In genomic region chr17:41524261-41524660, GRCh38 we compare ENCODE assay signal across 14 cellular contexts. TPM values are rescaled to one million over a fixed set of nuclear protein-coding genes. Genes with fewer than 3 reads are reported as not detected.
DNase-seq lines count a peak whose midpoint lies in the region; ATAC-seq, FAIRE-seq and TF ChIP-seq lines count a peak whose summit lies in the region.
"Had no signal": no experiment of that assay in that cellular context is flagged by ENCODE, and none has a peak within 500 bp of the region (broad histone marks: within the 10 kb centered on the region; RNA-seq: fewer than 3 reads in every experiment).

No MANE protein-coding gene starts in this region.

- POLR2A ChIA-PET in RWPE1 (lab: Yijun Ruan, JAX; ENCODE audit: low non-redundant PET), result no interaction called here
- POLR2A ChIA-PET in activated CD4-positive, alpha-beta T cell treated with anti-CD3 and anti-CD28 coated beads for 36 hours (lab: Charles Lee), result no interaction called here

- intact Hi-C loops in esophagus squamous epithelium (cut with DNase I), result no loop called here
- intact Hi-C loops in activated CD4-positive, alpha-beta T cell treated with anti-CD3 and anti-CD28 coated beads for 36 hours (cut with DNase I, micrococcal nuclease), result no loop called here
- intact Hi-C loops in aorta (cut with DNase I), result no loop called here

- H3K4me3 Mint-ChIP-seq in activated CD4-positive, alpha-beta T cell treated with anti-CD3 and anti-CD28 coated beads for 36 hours, result no peak overlapping the region
- H3K4me3 Mint-ChIP-seq: H9, IgD-negative memory B cell had no signal

- TF ChIP-seq CTCF in RWPE1 (conservative IDR thresholded peaks at IDR 0.05; ENCODE audit: low read depth) (no peak), esophagus squamous epithelium (IDR thresholded peaks at IDR 0.05) (no peak)

- H3K4me1 Mint-ChIP-seq in activated CD4-positive, alpha-beta T cell treated with anti-CD3 and anti-CD28 coated beads for 36 hours, result peaks cover 5% of the 10 kb centered on the region

- H3K27ac ChIP-seq in RWPE1, result peak overlapping the region; percentile 45
- peak overlapping the region; percentile 68 to 92 (median 84) for H3K27ac ChIP-seq in esophagus squamous epithelium
- peak overlapping the region; percentile 42 to 60 for H3K27ac ChIP-seq in small intestine (ENCODE audit: low read depth in 1 of 2, low read length in 1 of 2)
- no peak overlapping the region for H3K27ac ChIP-seq in aorta (ENCODE audit: low read depth in 1 of 2, low read length in 2 of 2)
- H3K27ac ChIP-seq: BLaER1 had no signal

- peaks cover 0 to 9% (median 7%) of the 10 kb centered on the region in 3 donors for H3K36me3 ChIP-seq in esophagus squamous epithelium
- H3K36me3 ChIP-seq in small intestine (ENCODE audit: control insufficient read depth in 2 of 2, insufficient read depth in 2 of 2, low read length in 2 of 2), result peaks cover 5 to 6% of the 10 kb centered on the region in 2 donors
- H3K36me3 ChIP-seq in aorta (ENCODE audit: control insufficient read depth in 1 of 2, insufficient read depth in 2 of 2, low read length in 1 of 2), result no peaks in the 10 kb centered on the region
- H3K36me3 ChIP-seq: BLaER1 had no signal

- peaks cover 23 to 90% (median 34%) of the 10 kb centered on the region in 3 donors for H3K4me1 ChIP-seq in esophagus squamous epithelium
- H3K4me1 ChIP-seq in small intestine (ENCODE audit: control insufficient read depth in 2 of 2, insufficient read depth in 1 of 2, low read depth in 1 of 2, low read length in 1 of 2), result peaks cover 0 to 3% of the 10 kb centered on the region in 2 donors
- no peaks in the 10 kb centered on the region for H3K4me1 ChIP-seq in aorta (ENCODE audit: control insufficient read depth in 1 of 2, insufficient read depth in 2 of 2, low read length in 2 of 2)
- H3K4me1 ChIP-seq: BLaER1 had no signal

- H3K27ac Mint-ChIP-seq in activated CD4-positive, alpha-beta T cell treated with anti-CD3 and anti-CD28 coated beads for 36 hours, result no peak overlapping the region
- H3K27ac Mint-ChIP-seq: IgD-negative memory B cell had no signal

- peaks cover 0 to 62% (median 10%) of the 10 kb centered on the region in 4 donors for H3K27me3 ChIP-seq in esophagus squamous epithelium
- peaks cover 0 to 11% of the 10 kb centered on the region in 2 donors for H3K27me3 ChIP-seq in small intestine (ENCODE audit: control insufficient read depth in 2 of 2, insufficient read depth in 2 of 2, low read length in 2 of 2)
- peaks cover 0 to 3% of the 10 kb centered on the region in 2 donors for H3K27me3 ChIP-seq in aorta (ENCODE audit: control insufficient read depth in 1 of 2, insufficient read depth in 2 of 2, low read length in 1 of 2)

- ATAC-seq in activated CD4-positive, alpha-beta T cell treated with anti-CD3 and anti-CD28 coated beads for 36 hours, result no peak
- ATAC-seq in aorta (ENCODE audit: low FRiP score), result no peak

- no peak for FAIRE-seq in small intestine (lab: Jason Lieb, UNC)

- no peaks in the 10 kb centered on the region for H3K36me3 Mint-ChIP-seq in activated CD4-positive, alpha-beta T cell treated with anti-CD3 and anti-CD28 coated beads for 36 hours (ENCODE audit: low read depth)
- H3K36me3 Mint-ChIP-seq: IgD-negative memory B cell had no signal

- WGBS in esophagus squamous epithelium, 2 donors, result 70 to 80% methylated on average over 1 to 4 of the region's 11 CpGs
- 67 to 91% (median 83%) methylated on average over 10 to 11 of the region's 11 CpGs for WGBS in small intestine, 3 donors
- WGBS in aorta, 2 donors, result 95% methylated on average over 11 of the region's 11 CpGs

- H3K9me3 ChIP-seq in esophagus squamous epithelium (no peaks in the 10 kb centered on the region), small intestine (ENCODE audit: control insufficient read depth, low read depth) (no peaks in the 10 kb centered on the region), aorta (ENCODE audit: control insufficient read depth, low read length) (no peaks in the 10 kb centered on the region)

- DNase-seq in NCI-H1105 treated with DMSO at 0.1 percent for 48 hours (lab: John Stamatoyannopoulos, UW), result peak; percentile 23
- DNase-seq in NCI-H1105 (lab: John Stamatoyannopoulos, UW), result no peak
- DNase-seq in RWPE1 (ENCODE audit: low spot score), result no peak
- no peak for DNase-seq in esophagus squamous epithelium (lab: John Stamatoyannopoulos, UW)
- peak; percentile 25 for DNase-seq in small intestine
- DNase-seq in activated CD4-positive, alpha-beta T cell treated with anti-CD3 and anti-CD28 coated beads for 36 hours, result no peak
- DNase-seq in aorta, result no peak
- DNase-seq in GM19240 (ENCODE audit: insufficient read length, low spot score), result no peak
- DNase-seq: 8988T; H9; NK-92 treated with Interleukin-12 subunit alpha and Interleukin-12 subunit beta, amount 100 ng/mL, for 24 hours; OCI-M1 had no signal

- peaks cover 24% of the 10 kb centered on the region for H3K27me3 Mint-ChIP-seq in activated CD4-positive, alpha-beta T cell treated with anti-CD3 and anti-CD28 coated beads for 36 hours

- TF ChIP-seq POLR2A in esophagus squamous epithelium (IDR thresholded peaks at IDR 0.05), result no peak

- H3K4me3 ChIP-seq in esophagus squamous epithelium, result peak overlapping the region; percentile 7 to 68 (median 64)
- H3K4me3 ChIP-seq in small intestine (ENCODE audit: low read depth in 1 of 2, low read length in 2 of 2), result peak overlapping the region in 1 of 2 donors; percentile 22
- no peak overlapping the region for H3K4me3 ChIP-seq in aorta (ENCODE audit: low read length in 2 of 2)
- H3K4me3 ChIP-seq: BLaER1 had no signal

- no peaks in the 10 kb centered on the region for H3K9me3 Mint-ChIP-seq in activated CD4-positive, alpha-beta T cell treated with anti-CD3 and anti-CD28 coated beads for 36 hours (ENCODE audit: low read depth)
- H3K9me3 Mint-ChIP-seq: H9, IgD-negative memory B cell had no signal

- CTCF ChIA-PET in RWPE1 (lab: Yijun Ruan, JAX), result interaction anchor here (0.6 kb wide), 1 partner anchor 980 kb away, joined by 3 read pairs; no protein-coding TSS in a partner anchor
- CTCF ChIA-PET in activated CD4-positive, alpha-beta T cell treated with anti-CD3 and anti-CD28 coated beads for 36 hours (lab: Charles Lee), result interaction anchor here (0.6 kb wide), 2 partner anchors 68 to 148 kb away, joined by 3 read pairs; no protein-coding TSS in a partner anchor

RNA-seq across cellular contexts. Expression of gene KRT19, which starts 3.8 kb away (rescaled TPM):
- total RNA-seq in esophagus squamous epithelium (1,000 to 10,000 TPM in 2 of 4 donors, 100 to 1,000 TPM in 2; 589 to 1,442 (median 1,001) TPM), aorta (1 to 10 TPM; 1.3 to 5.7 TPM)
- polyA plus RNA-seq in small intestine (1,000 to 10,000 TPM; 1,124 to 1,607 (median 1,420) TPM), aorta (100 to 1,000 TPM in 1 of 2 donors, 1 to 10 TPM in 1; 3.1 to 135 TPM)
- total RNA-seq in activated CD4-positive, alpha-beta T cell treated with anti-CD3 and anti-CD28 coated beads for 36 hours, result not detected
- polyA plus RNA-seq: IgD-negative memory B cell had no signal

RNA-seq across cellular contexts. Expression of gene KRT15, which starts 5.6 kb away (rescaled TPM):
- total RNA-seq in esophagus squamous epithelium (1,000 to 10,000 TPM in 3 of 4 donors, 100 to 1,000 TPM in 1; 743 to 2,833 (median 2,484) TPM), aorta (not detected)
- polyA plus RNA-seq in small intestine (10 to 100 TPM in 2 of 3 donors, 1 to 10 TPM in 1; 2.5 to 18.9 (median 10.7) TPM), aorta (1 to 10 TPM in 1 of 2 donors, under 1 TPM in 1; 0.56 to 1.9 TPM)
- total RNA-seq in activated CD4-positive, alpha-beta T cell treated with anti-CD3 and anti-CD28 coated beads for 36 hours, result not detected
- polyA plus RNA-seq: IgD-negative memory B cell had no signal

RNA-seq across cellular contexts. Expression of gene KRT13, which starts 18.8 kb away (rescaled TPM):
- total RNA-seq in esophagus squamous epithelium (over 10,000 TPM; 27,182 to 79,363 (median 33,601) TPM), aorta (not detected)
- polyA plus RNA-seq in small intestine (10 to 100 TPM; 10.3 to 37.6 (median 26.2) TPM), aorta (10 to 100 TPM; 11.4 to 38.3 TPM)
- total RNA-seq in activated CD4-positive, alpha-beta T cell treated with anti-CD3 and anti-CD28 coated beads for 36 hours, result not detected
- total RNA-seq: H9 had no signal
- polyA plus RNA-seq: IgD-negative memory B cell had no signal

RNA-seq across cellular contexts. Expression of gene KRT36, which starts 34.6 kb away (rescaled TPM):
- total RNA-seq in esophagus squamous epithelium (under 1 TPM in 1 of 4 donors, not detected in 3; 0.38 TPM), aorta (not detected)
- polyA plus RNA-seq in small intestine (not detected), aorta (under 1 TPM in 1 of 2 donors, not detected in 1; 0.50 TPM)
- total RNA-seq in activated CD4-positive, alpha-beta T cell treated with anti-CD3 and anti-CD28 coated beads for 36 hours, result not detected
- total RNA-seq: H9 had no signal
- polyA plus RNA-seq: IgD-negative memory B cell had no signal

RNA-seq across cellular contexts. Expression of gene KRT35, which starts 43.3 kb away (rescaled TPM):
- total RNA-seq in esophagus squamous epithelium (not detected), aorta (not detected)
- polyA plus RNA-seq in small intestine (not detected), aorta (not detected)
- total RNA-seq in activated CD4-positive, alpha-beta T cell treated with anti-CD3 and anti-CD28 coated beads for 36 hours, result not detected
- total RNA-seq: H9 had no signal
- polyA plus RNA-seq: IgD-negative memory B cell had no signal

Comparison
In these comparisons a context has a peak if more than half of its experiments do, and no peak if none do; other contexts are left out.
1. DNase-seq: peak in NCI-H1105 treated with DMSO at 0.1 percent for 48 hours (single experiment) and small intestine (single experiment); none in NCI-H1105 (single experiment), RWPE1 (single experiment), esophagus squamous epithelium (single experiment), activated CD4-positive, alpha-beta T cell treated with anti-CD3 and anti-CD28 coated beads for 36 hours (single experiment), aorta (0 of 2) and GM19240 (single experiment).
2. H3K27ac ChIP-seq: peak in RWPE1 (single experiment), esophagus squamous epithelium (4 of 4) and small intestine (2 of 2); none in aorta (0 of 2).
3. H3K4me3 ChIP-seq: peak in esophagus squamous epithelium (4 of 4); none in aorta (0 of 2).
4. RNA of gene KRT19, which starts 3.8 kb away (total RNA-seq): 589 to 1,442 TPM in esophagus squamous epithelium; 1.3 to 5.7 TPM in aorta and not detected in activated CD4-positive, alpha-beta T cell treated with anti-CD3 and anti-CD28 coated beads for 36 hours; every median in the first group is over 10 times any median in the second.
5. RNA of gene KRT15, which starts 5.6 kb away (total RNA-seq): 743 to 2,833 TPM in esophagus squamous epithelium; not detected in activated CD4-positive, alpha-beta T cell treated with anti-CD3 and anti-CD28 coated beads for 36 hours and not detected in aorta; every median in the first group is over 100 times any median in the second.
6. RNA of gene KRT13, which starts 18.8 kb away (total RNA-seq): 27,182 to 79,363 TPM in esophagus squamous epithelium; not detected in aorta and not detected in activated CD4-positive, alpha-beta T cell treated with anti-CD3 and anti-CD28 coated beads for 36 hours; every median in the first group is over 1,000 times any median in the second.